ENCODE assay signal across 20 cellular contexts in the genomic region with DNA sequence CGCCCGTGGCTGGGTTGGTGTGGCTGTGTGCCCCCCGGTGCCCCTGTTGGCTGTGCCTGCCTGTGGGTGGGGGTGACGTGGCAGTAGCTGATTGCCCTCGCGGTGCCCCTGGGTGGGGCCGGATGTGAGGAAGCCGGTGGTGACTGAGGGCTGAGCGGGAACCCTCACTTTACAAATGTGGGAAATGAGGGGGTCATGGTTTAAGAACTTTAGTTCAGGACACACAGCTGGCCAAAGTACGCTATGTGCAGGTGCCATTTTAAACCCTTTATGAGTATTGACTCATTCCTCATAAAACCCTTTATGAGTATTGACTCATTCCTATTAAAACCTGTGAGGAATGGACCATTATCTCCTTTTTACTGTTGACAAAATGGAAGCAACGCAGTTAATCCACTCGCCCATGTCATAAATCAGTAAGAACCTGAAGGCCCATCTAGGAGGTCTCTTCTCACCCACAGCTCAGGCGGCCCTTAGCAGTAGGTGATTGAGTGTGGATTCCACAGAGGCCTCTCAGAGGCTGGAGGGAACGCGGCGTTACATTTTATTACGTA.
DNase-seq lines count a peak whose midpoint lies in the region; ATAC-seq and TF ChIP-seq lines count a peak whose summit lies in the region.
"Had no signal": no experiment of that assay in that cellular context is flagged by ENCODE, and none has a peak within 500 bp of the region (broad histone marks: within the 10 kb centered on the region; RNA-seq: fewer than 3 reads in every experiment).

No MANE protein-coding gene starts in this region.

- BruUV-seq in Panc1 (replicated peaks; lab: Mats Ljungman, UMichigan) = no TSS peak

- H3K4me3 Mint-ChIP-seq in activated CD4-positive, alpha-beta T cell treated with anti-CD3 and anti-CD28 coated beads for 36 hours = no peak overlapping the region
- H3K4me3 Mint-ChIP-seq: CD4-positive, alpha-beta T cell; immature natural killer cell; T-helper 2 cell treated with Interferon-gamma antibody and Interleukin-4, amounts not matched to agents 5 μg/mL and 100 μg/mL, for 36 hours had no signal

- CTCF ChIA-PET in HEK293T (lab: Yijun Ruan, JAX) = interaction anchor here (1.2 kb wide), 1 partner anchor 14 kb away, joined by 3 read pairs; no protein-coding TSS in a partner anchor
- CTCF ChIA-PET in Panc1 (lab: Charles Lee) = no interaction called here
- CTCF ChIA-PET in activated CD4-positive, alpha-beta T cell treated with anti-CD3 and anti-CD28 coated beads for 36 hours (lab: Charles Lee) = no interaction called here

- WGBS in hepatocyte (ENCODE audit: low lambda C conversion rate, missing lambda C conversion rate) = 41% methylated on average over 17 of the region's 17 CpGs

- peaks cover 11% of the 10 kb centered on the region for H3K9me3 Mint-ChIP-seq in activated CD4-positive, alpha-beta T cell treated with anti-CD3 and anti-CD28 coated beads for 36 hours (ENCODE audit: low read depth)

- no peak overlapping the region for H3K27ac Mint-ChIP-seq in activated CD4-positive, alpha-beta T cell treated with anti-CD3 and anti-CD28 coated beads for 36 hours
- H3K27ac Mint-ChIP-seq: activated naive CD4-positive, alpha-beta T cell treated with anti-CD3 and anti-CD28 coated beads, Interleukin-2, amount 50 U/mL, for 72 hours; CD4-positive, alpha-beta T cell; immature natural killer cell; T-helper 2 cell treated with Interferon-gamma antibody and Interleukin-4, amounts not matched to agents 5 μg/mL and 100 μg/mL, for 36 hours had no signal

- H3K4me1 ChIP-seq in Panc1 (ENCODE audit: control insufficient read depth, insufficient read depth, low read length) = peaks cover 12% of the 10 kb centered on the region
- H3K4me1 ChIP-seq in hepatocyte (ENCODE audit: insufficient read depth) = peaks cover 14% of the 10 kb centered on the region
- H3K4me1 ChIP-seq: heart left ventricle, spleen, uterus had no signal

- H3K27ac ChIP-seq in C4-2B (peak overlapping the region; percentile 99), Panc1 (ENCODE audit: low read length) (no peak overlapping the region), hepatocyte (peak overlapping the region; percentile 82)
- H3K27ac ChIP-seq: heart left ventricle, neutrophil, spleen, uterus had no signal

- H3K9me2 ChIP-seq in hepatocyte (replicated peaks; ENCODE audit: insufficient read depth) = no peaks in the 10 kb centered on the region

- no peaks in the 10 kb centered on the region for H3K27me3 Mint-ChIP-seq in activated CD4-positive, alpha-beta T cell treated with anti-CD3 and anti-CD28 coated beads for 36 hours
- H3K27me3 Mint-ChIP-seq: CD4-positive, alpha-beta T cell had no signal

- DNase-seq in HEK293T (ENCODE audit: extremely low spot score) (peak; percentile 44), Panc1 (ENCODE audit: low read depth, low spot score) (peak; percentile 25), hepatocyte (ENCODE audit: low spot score) (peak; percentile 79), NCI-H187 (lab: John Stamatoyannopoulos, UW) (no peak), HuH-7.5 (ENCODE audit: low spot score) (no peak)
- no peak for DNase-seq in activated CD4-positive, alpha-beta T cell treated with anti-CD3 and anti-CD28 coated beads for 36 hours
- DNase-seq: CD4-positive, alpha-beta T cell; heart left ventricle; immature natural killer cell; NCI-H1694 treated with DMSO at 0.1 percent for 48 hours; NCI-H345; spleen; stimulated activated CD8-positive, alpha-beta memory T cell treated with anti-CD3 and anti-CD28 coated beads, Interleukin-4, amount 100 ng/mL, for 48 hours; uterus had no signal

- no peak overlapping the region for H2AFZ ChIP-seq in hepatocyte

- H3K4me3 ChIP-seq in Panc1 (ENCODE audit: low read depth in 2 of 2, low read length in 2 of 2) (no peak overlapping the region), hepatocyte (no peak overlapping the region)
- H3K4me3 ChIP-seq: heart left ventricle, spleen, uterus had no signal

- no peak overlapping the region for H3K4me2 ChIP-seq in hepatocyte

- no peaks in the 10 kb centered on the region for H3K9me3 ChIP-seq in Panc1 (ENCODE audit: control insufficient read depth, insufficient read depth, low read depth, low read length)
- no peaks in the 10 kb centered on the region for H3K9me3 ChIP-seq in hepatocyte (ENCODE audit: low read depth)
- H3K9me3 ChIP-seq: neutrophil, uterus had no signal

- in situ Hi-C loops in Panc1 (cut with HindIII; ENCODE audit: low pct_unique_long_range_greater_than_20kb, low sequenced_read_pairs) = no loop called here

- H3K4me1 Mint-ChIP-seq in activated CD4-positive, alpha-beta T cell treated with anti-CD3 and anti-CD28 coated beads for 36 hours = no peaks in the 10 kb centered on the region
- H3K4me1 Mint-ChIP-seq: immature natural killer cell had no signal

- H3K27me3 ChIP-seq in Panc1 (ENCODE audit: control insufficient read depth, insufficient read depth, low read length) = peaks cover 8% of the 10 kb centered on the region
- H3K27me3 ChIP-seq in hepatocyte = no peaks in the 10 kb centered on the region
- H3K27me3 ChIP-seq: heart left ventricle, neutrophil, spleen, uterus had no signal

- no peaks in the 10 kb centered on the region for H4K20me1 ChIP-seq in hepatocyte (ENCODE audit: insufficient read depth, poor library complexity, severe bottlenecking)

- intact Hi-C loops in Panc1 (cut with micrococcal nuclease; ENCODE audit: unreplicated experiment) = no loop called here
- intact Hi-C loops in activated CD4-positive, alpha-beta T cell treated with anti-CD3 and anti-CD28 coated beads for 36 hours (cut with DNase I, micrococcal nuclease) = no loop called here

- H3K36me3 ChIP-seq in Panc1 (ENCODE audit: control insufficient read depth, insufficient read depth, low read length) (no peaks in the 10 kb centered on the region), hepatocyte (replicated peaks; ENCODE audit: insufficient read depth, low read depth) (no peaks in the 10 kb centered on the region)
- H3K36me3 ChIP-seq: heart left ventricle, neutrophil, spleen, uterus had no signal

- TF ChIP-seq CTCF in C4-2B (conservative IDR thresholded peaks at IDR 0.05) (no peak), Panc1 (IDR thresholded peaks at IDR 0.05) (no peak), hepatocyte (IDR thresholded peaks at IDR 0.05; ENCODE audit: poor library complexity) (no peak)

- H3K79me2 ChIP-seq in hepatocyte = no peaks in the 10 kb centered on the region

- ATAC-seq in Panc1 = peak; percentile 94
- no peak for ATAC-seq in activated CD4-positive, alpha-beta T cell treated with anti-CD3 and anti-CD28 coated beads for 36 hours
- no peak for ATAC-seq in HG03139 (IDR thresholded peaks at IDR 0.05; ENCODE audit: unreplicated experiment)
- ATAC-seq: activated CD4-positive, CD25-positive, alpha-beta regulatory T cell treated with anti-CD3 and anti-CD28 coated beads, Interleukin-2, amount 50 U/mL, for 24 hours; activated naive CD4-positive, alpha-beta T cell treated with anti-CD3 and anti-CD28 coated beads, Interleukin-2, amount 50 U/mL, for 72 hours; heart left ventricle had no signal

- no peaks in the 10 kb centered on the region for H3K36me3 Mint-ChIP-seq in activated CD4-positive, alpha-beta T cell treated with anti-CD3 and anti-CD28 coated beads for 36 hours (ENCODE audit: low read depth)
- H3K36me3 Mint-ChIP-seq: activated naive CD4-positive, alpha-beta T cell treated with anti-CD3 and anti-CD28 coated beads, Interleukin-2, amount 50 U/mL, for 72 hours; immature natural killer cell had no signal

- POLR2A ChIA-PET in HEK293T (lab: Yijun Ruan, JAX) = interaction anchor here (0.6 kb wide), 1 partner anchor 124 kb away, joined by 3 read pairs; no protein-coding TSS in a partner anchor
- POLR2A ChIA-PET in Panc1 (lab: Charles Lee) = no interaction called here
- POLR2A ChIA-PET in activated CD4-positive, alpha-beta T cell treated with anti-CD3 and anti-CD28 coated beads for 36 hours (lab: Charles Lee) = no interaction called here

TF ChIP-seq in HEK293T, 16 proteins besides CTCF, POLR2A, EP300 and RAD21:
- TF ChIP-seq, protein P1, sequence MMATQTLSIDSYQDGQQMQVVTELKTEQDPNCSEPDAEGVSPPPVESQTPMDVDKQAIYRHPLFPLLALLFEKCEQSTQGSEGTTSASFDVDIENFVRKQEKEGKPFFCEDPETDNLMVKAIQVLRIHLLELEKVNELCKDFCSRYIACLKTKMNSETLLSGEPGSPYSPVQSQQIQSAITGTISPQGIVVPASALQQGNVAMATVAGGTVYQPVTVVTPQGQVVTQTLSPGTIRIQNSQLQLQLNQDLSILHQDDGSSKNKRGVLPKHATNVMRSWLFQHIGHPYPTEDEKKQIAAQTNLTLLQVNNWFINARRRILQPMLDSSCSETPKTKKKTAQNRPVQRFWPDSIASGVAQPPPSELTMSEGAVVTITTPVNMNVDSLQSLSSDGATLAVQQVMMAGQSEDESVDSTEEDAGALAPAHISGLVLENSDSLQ (IDR thresholded peaks at IDR 0.05) = peak; percentile 96
- TF ChIP-seq L3MBTL2 (conservative IDR thresholded peaks at IDR 0.05) (no peak), FOXK2 (IDR thresholded peaks at IDR 0.05) (no peak), SUZ12 (IDR thresholded peaks at IDR 0.05) (no peak), ZNF384 (IDR thresholded peaks at IDR 0.05) (no peak), ARNT (IDR thresholded peaks at IDR 0.05) (0 out of 2 replicates have a peak, but pooled peaks have one; percentile 23), TARDBP (IDR thresholded peaks at IDR 0.05) (no peak), FOXA1 (IDR thresholded peaks at IDR 0.05) (peak; percentile 97), NFRKB (IDR thresholded peaks at IDR 0.05) (no peak), CTBP1 (IDR thresholded peaks at IDR 0.05; ENCODE audit: borderline replicate concordance) (peak; percentile 99)

Comparison
In these comparisons a context has a peak if more than half of its experiments do, and no peak if none do; other contexts are left out.
1. DNase-seq: peak in HEK293T (single experiment), Panc1 (single experiment) and hepatocyte (single experiment); none in NCI-H187 (0 of 2), activated CD4-positive, alpha-beta T cell treated with anti-CD3 and anti-CD28 coated beads for 36 hours (single experiment) and HuH-7.5 (single experiment).